8 cellular contexts compared by ENCODE assay signal in the genomic region with DNA sequence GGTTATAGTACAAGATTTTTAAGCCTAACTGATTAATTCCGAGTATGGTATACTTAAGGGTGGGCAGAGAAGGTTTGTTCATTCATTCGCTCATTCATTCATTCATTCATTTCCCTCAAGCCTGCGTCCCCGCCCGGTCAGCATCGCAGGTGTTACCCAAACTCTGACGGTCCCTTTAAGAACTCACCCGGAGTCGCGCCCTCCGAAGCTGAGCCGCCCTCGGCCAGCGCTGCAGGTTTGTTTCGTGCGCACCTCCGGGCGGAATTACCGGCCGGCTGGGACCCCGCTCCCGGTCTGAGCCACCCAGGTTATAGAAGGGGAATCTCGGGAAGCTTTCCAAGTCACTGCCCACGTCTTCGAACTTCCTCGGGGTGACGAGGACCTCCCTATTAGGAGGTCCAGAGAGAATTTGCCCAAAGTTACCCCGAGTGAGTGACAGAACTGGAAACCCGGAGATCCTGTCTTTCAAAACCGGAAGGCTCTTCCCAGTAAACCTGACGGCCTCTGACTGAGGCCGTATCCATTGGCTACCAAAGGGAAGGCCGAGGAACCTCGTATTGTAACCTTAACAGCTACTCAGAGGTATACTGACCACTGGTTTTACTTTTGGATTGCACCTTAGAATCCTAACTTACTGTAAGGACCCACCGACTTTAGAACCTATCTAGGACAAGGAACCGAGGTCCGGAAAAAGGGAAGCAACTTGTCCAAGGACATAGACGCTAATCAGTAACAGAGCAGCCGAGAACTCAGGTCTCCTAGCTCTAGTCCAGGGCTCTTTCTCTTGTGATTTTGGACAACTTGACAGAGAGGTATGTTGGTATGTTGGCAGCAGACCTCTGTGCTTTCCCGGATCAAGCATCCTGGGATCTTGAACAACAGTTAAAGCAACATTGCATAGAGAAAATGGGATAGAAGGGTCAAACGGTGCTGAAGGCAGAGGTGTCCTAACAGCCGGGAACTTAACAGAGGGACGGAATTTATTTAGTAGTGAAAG. TPM values are rescaled to one million over a fixed set of nuclear protein-coding genes. Genes with fewer than 3 reads are reported as not detected.
DNase-seq lines count a peak whose midpoint lies in the region; ATAC-seq, FAIRE-seq and TF ChIP-seq lines count a peak whose summit lies in the region.

No MANE protein-coding gene starts in this region.

- H4K20me1 ChIP-seq in Loucy (ENCODE audit: insufficient read depth, low read length, poor library complexity, severe bottlenecking), result peaks cover 34% of the 10 kb centered on the region

- H3K4me1 Mint-ChIP-seq in memory B cell, result peaks cover 11% of the 10 kb centered on the region

- H3K4me3 ChIP-seq in Loucy (ENCODE audit: low read length, poor library complexity, severe bottlenecking) (peak overlapping the region; percentile 86), ectodermal cell (ENCODE audit: insufficient read depth, low read depth, low read length) (peak overlapping the region; percentile 51)

- no peaks in the 10 kb centered on the region for H3K9me3 Mint-ChIP-seq in memory B cell

- H3K4me2 ChIP-seq in Loucy (ENCODE audit: low read depth, low read length, poor library complexity, severe bottlenecking), result peak overlapping the region; percentile 87

- ATAC-seq in memory B cell (ENCODE audit: low read depth), result peak; percentile 9

- peaks cover 36% of the 10 kb centered on the region for H3K79me2 ChIP-seq in Loucy (ENCODE audit: insufficient read depth, low read length)

- TF ChIP-seq CTCF in 22Rv1 (IDR thresholded peaks at IDR 0.05) (no peak), Loucy (conservative IDR thresholded peaks at IDR 0.05; ENCODE audit: low read length) (no peak), VCaP (conservative IDR thresholded peaks at IDR 0.05) (no peak)

- H3K9me2 ChIP-seq in Loucy (replicated peaks; ENCODE audit: low read depth, low read length), result no peaks in the 10 kb centered on the region

- peaks cover 44% of the 10 kb centered on the region for H3K4me1 ChIP-seq in Loucy (ENCODE audit: insufficient read depth, low read length, poor library complexity, severe bottlenecking)
- H3K4me1 ChIP-seq in ectodermal cell (ENCODE audit: control insufficient read depth, insufficient read depth, low read length), result peaks cover 13% of the 10 kb centered on the region

- no peaks in the 10 kb centered on the region for H3K9me3 ChIP-seq in Loucy (ENCODE audit: insufficient read depth, low read depth, low read length)
- H3K9me3 ChIP-seq in ectodermal cell (ENCODE audit: control insufficient read depth, low read length), result no peaks in the 10 kb centered on the region

- H3K27me3 ChIP-seq in Loucy (ENCODE audit: insufficient read depth, low read length, poor library complexity, severe bottlenecking), result no peaks in the 10 kb centered on the region
- peaks cover 18% of the 10 kb centered on the region for H3K27me3 ChIP-seq in ectodermal cell (ENCODE audit: control insufficient read depth, insufficient read depth, low read length, poor library complexity, severe bottlenecking)

- H3K9ac ChIP-seq in Loucy (ENCODE audit: low read depth, low read length, poor library complexity, severe bottlenecking), result peak overlapping the region; percentile 90

- peak overlapping the region; percentile 88 for H3K4me3 Mint-ChIP-seq in memory B cell

- no peaks in the 10 kb centered on the region for H3F3A ChIP-seq in Loucy (ENCODE audit: low read depth)

- H3K27ac Mint-ChIP-seq in memory B cell, result peak overlapping the region; percentile 85

- 15 to 16% methylated on average over 43 of the region's 43 CpGs for WGBS in ectodermal cell, 2 experiments

- H2AFZ ChIP-seq in Loucy (ENCODE audit: low read length), result peak overlapping the region; percentile 97

- H3K27ac ChIP-seq in 22Rv1, result peak overlapping the region; percentile 84
- peak overlapping the region; percentile 90 for H3K27ac ChIP-seq in VCaP
- H3K27ac ChIP-seq in ectodermal cell (ENCODE audit: insufficient read depth, low read depth, low read length, poor library complexity, severe bottlenecking), result no peak overlapping the region
- H3K27ac ChIP-seq in substantia nigra (ENCODE audit: low read depth, low read length, poor library complexity, severe bottlenecking), result peak overlapping the region; percentile 95

- H3K27me3 Mint-ChIP-seq in memory B cell, result peaks cover 11% of the 10 kb centered on the region

- H3K36me3 ChIP-seq in Loucy (ENCODE audit: insufficient read depth, low read length), result peaks cover 4% of the 10 kb centered on the region; the same call in 1 of the 2 replicates
- peaks cover 4% of the 10 kb centered on the region for H3K36me3 ChIP-seq in ectodermal cell (ENCODE audit: control insufficient read depth, insufficient read depth, low read length)

- no peaks in the 10 kb centered on the region for H3K36me3 Mint-ChIP-seq in memory B cell

- DNase-seq in GM18507 (ENCODE audit: extremely low spot score, insufficient read length, low read depth) (peak; percentile 25), memory B cell (ENCODE audit: low spot score in 2 of 2) (peak in 1 of 2 donors; percentile 31), substantia nigra (lab: John Stamatoyannopoulos, UW) (peak in 10 of 49 donors; percentile 9 to 65 (median 10)), putamen (ENCODE audit: low spot score) (no peak)

- FAIRE-seq in GM18507 (lab: Jason Lieb, UNC), result no peak

RNA-seq across cellular contexts. Expression of gene DLG1, which starts 0.7 kb away (rescaled TPM):
- polyA plus RNA-seq in ectodermal cell (2013, experiment 1 of 4), result 78.0 TPM
- polyA plus RNA-seq in ectodermal cell (2013, experiment 2 of 4), result 81.3 TPM
- polyA plus RNA-seq in ectodermal cell (2013, experiment 3 of 4), result 66.7 TPM
- 73.6 TPM for polyA plus RNA-seq in ectodermal cell (2013, experiment 4 of 4)
